ENCODE assay signal across 7 cellular contexts in the genomic region with DNA sequence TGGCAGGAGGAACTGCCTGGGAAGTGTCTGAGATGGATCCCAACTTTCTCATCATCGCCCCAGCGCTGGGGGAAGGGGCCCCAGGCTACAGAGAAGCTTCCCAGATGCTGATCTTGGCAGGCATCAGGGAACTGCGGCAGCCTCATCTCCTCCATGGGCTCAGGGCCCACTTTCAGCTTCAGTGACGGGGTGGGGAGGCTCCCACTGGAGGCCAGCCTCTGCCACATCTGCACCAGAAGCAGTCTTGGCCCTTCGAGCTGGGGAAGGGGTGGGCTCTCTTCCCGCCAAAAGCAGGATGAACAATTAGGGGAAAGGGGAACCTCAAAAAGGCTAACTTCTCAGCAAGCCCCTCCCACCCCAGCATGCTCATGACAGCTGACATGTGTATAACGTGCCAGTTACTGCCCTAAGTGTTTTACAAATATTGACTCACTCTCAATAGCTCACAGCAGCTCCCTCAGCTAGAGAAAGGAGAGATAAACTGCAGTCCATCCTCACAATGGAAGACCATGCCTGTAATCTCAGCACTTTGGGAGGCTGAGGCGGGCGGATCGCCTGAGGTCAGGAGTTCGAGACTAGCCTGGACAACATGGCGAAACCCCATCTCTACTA. TPM values are rescaled to one million over a fixed set of nuclear protein-coding genes. Genes with fewer than 3 reads are reported as not detected.
A peak's percentile ranks its signal among the peaks of the same experiment; 100 is the strongest.
DNase-seq lines count a peak whose midpoint lies in the region; ATAC-seq and TF ChIP-seq lines count a peak whose summit lies in the region.

No MANE protein-coding gene starts in this region.

- H2AFZ ChIP-seq in IMR-90 (replicated peaks; ENCODE audit: low read length, poor library complexity) (peak overlapping the region; percentile 91), PC-3 (ENCODE audit: low read length) (peak overlapping the region; percentile 20; the same call in 1 of the 2 replicates)

- intact Hi-C loops in IMR-90 (cut with micrococcal nuclease) (loop anchor here (1.0 kb wide), 1 partner anchor 12 kb away; no protein-coding TSS in a partner anchor), PC-3 (cut with micrococcal nuclease) (no loop called here), left ventricle myocardium inferior (cut with micrococcal nuclease) (no loop called here)

- in situ Hi-C loops in IMR-90 (cut with MboI; ENCODE audit: low sequenced_read_pairs) = no loop called here

- no peaks in the 10 kb centered on the region for H3K79me1 ChIP-seq in IMR-90 (ENCODE audit: low read depth in 1 of 2, low read length in 2 of 2)

- dilution Hi-C loops in IMR-90 (cut with HindIII; ENCODE audit: low sequenced_read_pairs, unreplicated experiment) = no loop called here

- peak overlapping the region; percentile 98 for H2BK120ac ChIP-seq in IMR-90 (ENCODE audit: low read depth, low read length)

- 0 out of 2 replicates have a peak, but pooled peaks have one; percentile 9 for TF ChIP-seq RAD21 in IMR-90 (IDR thresholded peaks at IDR 0.05; ENCODE audit: low read length)

- no peaks in the 10 kb centered on the region for H3K9me3 ChIP-seq in IMR-90 (ENCODE audit: control insufficient read depth, insufficient read depth, low read length)
- no peaks in the 10 kb centered on the region for H3K9me3 ChIP-seq in PC-3 (ENCODE audit: low read length)
- H3K9me3 ChIP-seq in left ventricle myocardium inferior (replicated peaks) = no peaks in the 10 kb centered on the region
- H3K9me3 ChIP-seq in suprapubic skin = no peaks in the 10 kb centered on the region

- H2BK20ac ChIP-seq in IMR-90 (ENCODE audit: low read depth, low read length) = peak overlapping the region; percentile 42

- CTCF ChIA-PET in IMR-90 (lab: Yijun Ruan, JAX) = interaction anchor here (0.6 to 0.9 kb wide), 2 partner anchors 12 to 294 kb away, joined by 4 to 7 read pairs; no protein-coding TSS in a partner anchor
- CTCF ChIA-PET in PC-3 (lab: Charles Lee) = interaction anchor here (0.5 to 1.3 kb wide), 4 partner anchors 12 to 151 kb away, joined by 3 to 9 read pairs (median 3); no protein-coding TSS in a partner anchor

- peak overlapping the region; percentile 90 for H2BK5ac ChIP-seq in IMR-90 (ENCODE audit: low read depth, low read length, poor library complexity, severe bottlenecking)

- H3K27me3 ChIP-seq in IMR-90 (ENCODE audit: control insufficient read depth, insufficient read depth, low read length) (no peaks in the 10 kb centered on the region), PC-3 (ENCODE audit: low read length) (no peaks in the 10 kb centered on the region), left ventricle myocardium inferior (ENCODE audit: low read depth) (no peaks in the 10 kb centered on the region), suprapubic skin (no peaks in the 10 kb centered on the region)

- H3K4me1 ChIP-seq in IMR-90 (ENCODE audit: control insufficient read depth, insufficient read depth, low read length) (peaks cover 12% of the 10 kb centered on the region), PC-3 (ENCODE audit: insufficient read depth, low read length) (peaks cover 22% of the 10 kb centered on the region), left ventricle myocardium inferior (peaks cover 24% of the 10 kb centered on the region), suprapubic skin (peaks cover 8% of the 10 kb centered on the region)

- H3K18ac ChIP-seq in IMR-90 (ENCODE audit: low read depth, low read length) = peak overlapping the region; percentile 7; the same call in 1 of the 2 replicates

- no peaks in the 10 kb centered on the region for H3K9me2 ChIP-seq in PC-3 (replicated peaks; ENCODE audit: low read length)

- H2BK15ac ChIP-seq in IMR-90 (ENCODE audit: low read depth, low read length) = peak overlapping the region; percentile 86; the same call in 1 of the 3 replicates

- H4K5ac ChIP-seq in IMR-90 (ENCODE audit: low read depth, low read length) = no peak overlapping the region

- WGBS in IMR-90 (ENCODE audit: extremely low coverage in 2 of 2, insufficient read length in 1 of 2), 2 experiments = no CpG with 5 or more reads among the region's 12 CpGs
- 71% methylated on average over 7 of the region's 12 CpGs for WGBS in suprapubic skin

- TF ChIP-seq CTCF in IMR-90 (conservative IDR thresholded peaks at IDR 0.05; ENCODE audit: low read depth, low read length) = no peak
- TF ChIP-seq CTCF in PC-3 (conservative IDR thresholded peaks at IDR 0.05; ENCODE audit: low read depth, low read length) = no peak
- no peak for TF ChIP-seq CTCF in left ventricle myocardium inferior (IDR thresholded peaks at IDR 0.05; ENCODE audit: borderline replicate concordance)
- no peak for TF ChIP-seq CTCF in suprapubic skin (IDR thresholded peaks at IDR 0.05)

- H3K27ac ChIP-seq in IMR-90 (ENCODE audit: insufficient read depth, low read length) = peak overlapping the region; percentile 66
- H3K27ac ChIP-seq in PC-3 (ENCODE audit: low read length) = peak overlapping the region; percentile 14
- peak overlapping the region; percentile 84 for H3K27ac ChIP-seq in left ventricle myocardium inferior (replicated peaks)
- peak overlapping the region; percentile 30 for H3K27ac ChIP-seq in suprapubic skin

- H3K4me2 ChIP-seq in IMR-90 (ENCODE audit: low read depth, low read length) (0 out of 2 replicates have a peak overlapping the region, but pooled peaks have one; percentile 5), PC-3 (ENCODE audit: low read length) (0 out of 2 replicates have a peak overlapping the region, but pooled peaks have one; percentile 9)

- no peak for TF ChIP-seq EP300 in suprapubic skin (IDR thresholded peaks at IDR 0.05)

- POLR2A ChIA-PET in IMR-90 (lab: Charles Lee; ENCODE audit: unreplicated experiment) = no interaction called here
- POLR2A ChIA-PET in PC-3 (lab: Charles Lee; ENCODE audit: unreplicated experiment) = no interaction called here

- BruUV-seq in IMR-90 (replicated peaks; lab: Mats Ljungman, UMichigan) (no TSS peak), PC-3 (replicated peaks; lab: Mats Ljungman, UMichigan) (no TSS peak)

- H2AK9ac ChIP-seq in IMR-90 (replicated peaks; ENCODE audit: low read depth, low read length, poor library complexity) = peak overlapping the region; percentile 95

- no peaks in the 10 kb centered on the region for H3F3A ChIP-seq in PC-3 (ENCODE audit: low read length, unreplicated experiment)

- ATAC-seq in IMR-90 (ENCODE audit: low read depth) = peak; percentile 89
- ATAC-seq in PC-3 = peak; percentile 98
- no peak; the same call in 1 of the 3 replicates for ATAC-seq in SK-N-SH treated with all-trans-retinoic acid at 6 μM for 48 hours
- no peak for ATAC-seq in HG02571 (IDR thresholded peaks at IDR 0.05; ENCODE audit: unreplicated experiment)

- peak overlapping the region; percentile 93 for H3K4ac ChIP-seq in IMR-90 (ENCODE audit: low read depth, low read length)

- TF ChIP-seq POLR2A in IMR-90 (IDR thresholded peaks at IDR 0.05; ENCODE audit: low read depth, low read length) = no peak
- TF ChIP-seq POLR2A in suprapubic skin (IDR thresholded peaks at IDR 0.05) = no peak

- H3K9ac ChIP-seq in IMR-90 (ENCODE audit: low read depth, low read length) = no peak overlapping the region
- H3K9ac ChIP-seq in PC-3 (ENCODE audit: low read length) = no peak overlapping the region

- peak overlapping the region; percentile 6; the same call in 1 of the 2 replicates for H3K23ac ChIP-seq in IMR-90 (ENCODE audit: low read depth, low read length)

- H3K9me1 ChIP-seq in IMR-90 (ENCODE audit: insufficient read depth, low read length) = peaks cover 5% of the 10 kb centered on the region

- H3K4me3 ChIP-seq in IMR-90 (ENCODE audit: insufficient read depth, low read depth, low read length) (no peak overlapping the region), PC-3 (ENCODE audit: low read length) (no peak overlapping the region), left ventricle myocardium inferior (no peak overlapping the region), suprapubic skin (no peak overlapping the region)

- H3K56ac ChIP-seq in IMR-90 (ENCODE audit: extremely low read depth, insufficient read depth, low read length) = no peak overlapping the region

- H3K36me3 ChIP-seq in IMR-90 (ENCODE audit: control insufficient read depth, insufficient read depth, low read length) (no peaks in the 10 kb centered on the region), PC-3 (ENCODE audit: low read depth, low read length) (no peaks in the 10 kb centered on the region), left ventricle myocardium inferior (no peaks in the 10 kb centered on the region), suprapubic skin (no peaks in the 10 kb centered on the region)

- H4K91ac ChIP-seq in IMR-90 (ENCODE audit: insufficient read depth, low read depth, low read length) = no peak overlapping the region; the same call in 1 of the 2 replicates

- peak overlapping the region; percentile 13 to 85; a peak in 2 of 4 replicates for H4K8ac ChIP-seq in IMR-90 (ENCODE audit: low read depth in 2 of 2, low read length in 2 of 2)

- H3K14ac ChIP-seq in IMR-90 (replicated peaks; ENCODE audit: low read depth, low read length) = 0 out of 2 replicates have a peak overlapping the region, but pooled peaks have one; percentile 82

- no peaks in the 10 kb centered on the region for H3K79me2 ChIP-seq in PC-3 (ENCODE audit: low read length)

- no peak overlapping the region for H2AK5ac ChIP-seq in IMR-90 (ENCODE audit: low read depth, low read length)

- peak; percentile 91 for DNase-seq in IMR-90
- DNase-seq in PC-3 = peak; percentile 77
- peak; percentile 79 for DNase-seq in left ventricle myocardium inferior
- DNase-seq in suprapubic skin (ENCODE audit: low spot score in 2 of 2) = peak; percentile 80 to 86
- DNase-seq in HUDEP-2 (lab: John Stamatoyannopoulos, UW; ENCODE audit: unreplicated experiment in 76 of 76) = no peak

- no peaks in the 10 kb centered on the region for H4K20me1 ChIP-seq in IMR-90 (ENCODE audit: insufficient read depth, low read length)
- H4K20me1 ChIP-seq in PC-3 (ENCODE audit: low read length) = no peaks in the 10 kb centered on the region

RNA-seq across cellular contexts. Expression of a gene that starts 7.1 kb away (rescaled TPM):
- 14.0 and 16.7 TPM in 2 replicates for total RNA-seq in IMR-90 (2012; rRNA removed)
- 15.0 and 16.1 TPM in 2 replicates for polyA plus RNA-seq in IMR-90 (2012; rRNA removed)
- 9.2 and 22.6 TPM in 2 replicates for polyA plus RNA-seq in IMR-90 (2012; cell fraction: cytosol; rRNA removed)
- polyA plus RNA-seq in IMR-90 (2012; cell fraction: nucleus; rRNA removed; ENCODE audit: low replicate concordance) = 14.1 and 14.9 TPM in 2 replicates
- 4.1 and 5.8 TPM in 2 replicates for total RNA-seq in PC-3 (2014; rRNA removed)
- 3.5 TPM for total RNA-seq in left ventricle myocardium inferior
- total RNA-seq in suprapubic skin = 1 to 10 TPM; 3.9 to 9.9 (median 8.6) TPM

RNA-seq across cellular contexts. Expression of a gene that starts 13.7 kb away (rescaled TPM):
- 32.8 and 36.4 TPM in 2 replicates for total RNA-seq in IMR-90 (2012; rRNA removed)
- polyA plus RNA-seq in IMR-90 (2012; rRNA removed) = 108 and 123 TPM in 2 replicates
- 136 and 153 TPM in 2 replicates for polyA plus RNA-seq in IMR-90 (2012; cell fraction: cytosol; rRNA removed)
- polyA plus RNA-seq in IMR-90 (2012; cell fraction: nucleus; rRNA removed; ENCODE audit: low replicate concordance) = 66.4 and 160 TPM in 2 replicates
- total RNA-seq in PC-3 (2014; rRNA removed) = 336 and 427 TPM in 2 replicates
- total RNA-seq in left ventricle myocardium inferior = 77.0 TPM
- 100 to 1,000 TPM in 1 of 4 donors, 10 to 100 TPM in 3; 53.3 to 108 (median 77.3) TPM for total RNA-seq in suprapubic skin

RNA-seq across cellular contexts. Expression of a gene that starts 32.6 kb away (rescaled TPM):
- total RNA-seq in IMR-90 (2012; rRNA removed) (6.9 and 10.6 TPM in 2 replicates), PC-3 (2014; rRNA removed) (9.4 and 15.3 TPM in 2 replicates), left ventricle myocardium inferior (7.1 TPM), suprapubic skin (10 to 100 TPM in 2 of 4 donors, 1 to 10 TPM in 2; 9.1 to 11.1 (median 9.6) TPM)
- 18.3 and 19.1 TPM in 2 replicates for polyA plus RNA-seq in IMR-90 (2012; rRNA removed)
- polyA plus RNA-seq in IMR-90 (2012; cell fraction: cytosol; rRNA removed) = 11.0 and 21.7 TPM in 2 replicates
- polyA plus RNA-seq in IMR-90 (2012; cell fraction: nucleus; rRNA removed; ENCODE audit: low replicate concordance) = 16.7 and 18.8 TPM in 2 replicates

RNA-seq across cellular contexts. Expression of a gene that starts 43.5 kb away (rescaled TPM):
- total RNA-seq in IMR-90 (2012; rRNA removed) (26.2 and 40.3 TPM in 2 replicates), PC-3 (2014; rRNA removed) (259 and 358 TPM in 2 replicates), left ventricle myocardium inferior (23.9 TPM), suprapubic skin (10 to 100 TPM; 36.1 to 54.4 (median 44.2) TPM)
- 83.6 and 88.1 TPM in 2 replicates for polyA plus RNA-seq in IMR-90 (2012; rRNA removed)
- polyA plus RNA-seq in IMR-90 (2012; cell fraction: cytosol; rRNA removed) = 36.6 and 47.1 TPM in 2 replicates
- 214 and 325 TPM in 2 replicates for polyA plus RNA-seq in IMR-90 (2012; cell fraction: nucleus; rRNA removed; ENCODE audit: low replicate concordance)

RNA-seq across cellular contexts. Expression of a gene that starts 48.5 kb away (rescaled TPM):
- total RNA-seq in IMR-90 (2012; rRNA removed) = 2.3 and 2.5 TPM in 2 replicates
- polyA plus RNA-seq in IMR-90 (2012; rRNA removed) = 4.0 TPM in 2 replicates
- polyA plus RNA-seq in IMR-90 (2012; cell fraction: cytosol; rRNA removed) = 4.6 and 6.4 TPM in 2 replicates
- polyA plus RNA-seq in IMR-90 (2012; cell fraction: nucleus; rRNA removed; ENCODE audit: low replicate concordance) = 1.1 and 1.2 TPM in 2 replicates
- not detected in 2 replicates for total RNA-seq in PC-3 (2014; rRNA removed)
- 0.36 TPM for total RNA-seq in left ventricle myocardium inferior
- total RNA-seq in suprapubic skin = not detected

Comparison
In these comparisons a context has a peak if more than half of its experiments do, and no peak if none do; other contexts are left out.
1. ATAC-seq: peak in IMR-90 (single experiment) and PC-3 (single experiment); none in SK-N-SH treated with all-trans-retinoic acid at 6 μM for 48 hours (single experiment) and HG02571 (single experiment).
2. DNase-seq: peak in IMR-90 (single experiment), PC-3 (single experiment), left ventricle myocardium inferior (single experiment) and suprapubic skin (2 of 2); none in HUDEP-2 (0 of 76).
3. H3K27ac ChIP-seq: peak in every context shown above with its lines; median percentile 84 in left ventricle myocardium inferior; 66 in IMR-90; 30 in suprapubic skin; 14 in PC-3.